ENCODE assay signal across 24 cellular contexts in the genomic region with DNA sequence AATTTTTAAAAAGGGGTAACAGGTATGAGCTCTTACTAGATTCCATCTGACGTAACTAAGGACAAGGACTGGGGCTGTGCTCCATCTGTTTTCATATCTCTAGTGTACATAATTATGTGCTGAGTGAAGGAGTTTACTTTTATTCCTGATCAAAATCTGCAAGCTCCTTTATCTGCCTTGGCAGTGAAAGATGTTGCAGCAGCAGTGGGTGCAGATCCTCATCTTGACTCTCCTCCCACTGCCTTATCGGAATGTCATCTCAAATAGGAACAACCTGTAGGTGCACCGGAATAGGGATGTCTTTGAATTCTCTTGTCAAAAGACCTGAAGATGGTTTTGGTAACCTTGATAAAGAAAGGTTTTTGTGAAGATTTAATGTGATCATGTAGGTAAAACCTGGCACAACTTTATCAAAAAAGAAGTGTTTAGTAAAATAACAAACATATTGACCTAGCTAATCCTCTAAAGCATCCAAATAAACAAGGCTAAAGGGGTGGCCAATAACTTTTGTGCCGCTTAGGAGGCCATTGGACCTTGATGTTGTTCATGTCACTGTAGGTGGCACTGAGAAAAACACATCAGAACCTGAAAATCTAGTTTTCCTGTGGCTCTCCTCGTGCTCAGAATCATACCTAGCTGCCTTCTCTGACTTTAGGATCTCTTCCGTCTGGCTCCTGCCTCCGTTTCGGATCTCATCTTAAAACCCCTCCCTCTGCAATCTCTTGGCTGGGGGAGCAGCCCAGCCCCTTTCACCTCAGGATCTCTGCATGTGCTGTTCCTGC. TPM values are rescaled to one million over a fixed set of nuclear protein-coding genes. Genes with fewer than 3 reads are reported as not detected.
"Had no signal": no experiment of that assay in that cellular context is flagged by ENCODE, and none has a peak within 500 bp of the region (broad histone marks: within the 10 kb centered on the region; RNA-seq: fewer than 3 reads in every experiment).

No MANE protein-coding gene starts in this region.

- DNase-seq: effector memory CD8-positive, alpha-beta T cell; esophagus squamous epithelium; foreskin fibroblast; kidney; left cardiac atrium; left ventricle myocardium inferior; lower lobe of right lung; midbrain; posterior cingulate gyrus; sigmoid colon; stimulated activated CD4-positive, alpha-beta T cell treated with anti-CD3 and anti-CD28 coated beads, Interleukin-2, amount 100 ng/mL, for 24 hours; stimulated activated naive CD4-positive, alpha-beta T cell; stomach; substantia nigra; upper lobe of left lung; uterus had no signal

- H3K4me3 ChIP-seq: esophagus squamous epithelium, gastroesophageal sphincter, hepatocyte, left ventricle myocardium inferior, lower lobe of right lung, neural progenitor cell, right atrium auricular region, sigmoid colon, skin epidermis, stomach, thoracic aorta, upper lobe of left lung, uterus had no signal

- H3K79me2 ChIP-seq: hepatocyte had no signal

- H3K27ac ChIP-seq: esophagus squamous epithelium, gastroesophageal sphincter, hepatocyte, left ventricle myocardium inferior, lower lobe of right lung, neural progenitor cell, right atrium auricular region, sigmoid colon, skin epidermis, stomach, thoracic aorta, upper lobe of left lung, uterus had no signal

- H2AFZ ChIP-seq: hepatocyte, neural progenitor cell had no signal

- ATAC-seq: effector memory CD8-positive, alpha-beta T cell; gastroesophageal sphincter; left cardiac atrium; lower lobe of right lung; natural killer cell treated with Interleukin-12 subunit alpha and Interleukin-12 subunit beta and Interleukin-15 and Interleukin-18, amount 100 ng/mL, for 72 hours had no signal

- H3K4me1 ChIP-seq: esophagus squamous epithelium, gastroesophageal sphincter, left ventricle myocardium inferior, lower lobe of right lung, neural progenitor cell, right atrium auricular region, upper lobe of left lung, uterus had no signal

- H3K27me3 ChIP-seq: hepatocyte, right atrium auricular region, sigmoid colon, stomach, upper lobe of left lung, uterus had no signal

- H3K9ac ChIP-seq: neural progenitor cell had no signal

- H3K36me3 ChIP-seq: esophagus squamous epithelium, gastroesophageal sphincter, left ventricle myocardium inferior, lower lobe of right lung, neural progenitor cell, right atrium auricular region, sigmoid colon, stomach, thoracic aorta, upper lobe of left lung, uterus had no signal

- H3K4me2 ChIP-seq: hepatocyte, neural progenitor cell had no signal

RNA-seq across cellular contexts. Expression of a gene that starts 19.0 kb away (rescaled TPM):
- total RNA-seq: pulmonary artery endothelial cell had no signal
